In genomic region chr15:67098768-67099282, GRCh38 we compare ENCODE assay signal across 10 cellular contexts. TPM values are rescaled to one million over a fixed set of nuclear protein-coding genes. Genes with fewer than 3 reads are reported as not detected.
DNase-seq lines count a peak whose midpoint lies in the region; ATAC-seq and TF ChIP-seq lines count a peak whose summit lies in the region.
"Had no signal": no experiment of that assay in that cellular context is flagged by ENCODE, and none has a peak within 500 bp of the region (broad histone marks: within the 10 kb centered on the region; RNA-seq: fewer than 3 reads in every experiment).

No MANE protein-coding gene starts in this region.

- H3K36me3 Mint-ChIP-seq in activated CD8-positive, alpha-beta memory T cell treated with anti-CD3 and anti-CD28 coated beads, Interleukin-2, amount 10 ng/mL, durations not matched to agents 7 days and 5 days: peaks cover 45% of the 10 kb centered on the region

- H3K79me2 ChIP-seq in PC-3 (ENCODE audit: low read length): peaks cover 99% of the 10 kb centered on the region

- peaks cover 61% of the 10 kb centered on the region for H3K4me1 Mint-ChIP-seq in activated CD8-positive, alpha-beta memory T cell treated with anti-CD3 and anti-CD28 coated beads, Interleukin-2, amount 10 ng/mL, durations not matched to agents 7 days and 5 days

- H3K4me3 Mint-ChIP-seq in activated CD8-positive, alpha-beta memory T cell treated with anti-CD3 and anti-CD28 coated beads, Interleukin-2, amount 10 ng/mL, durations not matched to agents 7 days and 5 days: peak overlapping the region; percentile 48

- ATAC-seq in activated CD8-positive, alpha-beta memory T cell treated with anti-CD3 and anti-CD28 coated beads, Interleukin-2, amount 10 ng/mL, durations not matched to agents 7 days and 5 days: no peak
- peak; percentile 83 to 91 (median 90) for ATAC-seq in right lobe of liver
- no peak for ATAC-seq in activated CD4-positive, CD25-positive, alpha-beta regulatory T cell treated with anti-CD3 and anti-CD28 coated beads, Interleukin-2, amount 50 U/mL, for 24 hours
- no peak for ATAC-seq in PC-3

- TF ChIP-seq POLR2A in right lobe of liver (IDR thresholded peaks at IDR 0.05): no peak

- H3K4me1 ChIP-seq in ascending aorta: peaks cover 3 to 18% of the 10 kb centered on the region in 2 donors
- peaks cover 0 to 20% (median 8%) of the 10 kb centered on the region in 4 donors for H3K4me1 ChIP-seq in right lobe of liver
- peaks cover 0 to 25% (median 14%) of the 10 kb centered on the region in 4 donors for H3K4me1 ChIP-seq in tibial artery
- peaks cover 48% of the 10 kb centered on the region for H3K4me1 ChIP-seq in PC-3 (ENCODE audit: insufficient read depth, low read length)

- H3F3A ChIP-seq in PC-3 (ENCODE audit: low read length, unreplicated experiment): no peaks in the 10 kb centered on the region

- H3K4me2 ChIP-seq in PC-3 (ENCODE audit: low read length): no peak overlapping the region

- no peak for TF ChIP-seq CTCF in ascending aorta (IDR thresholded peaks at IDR 0.05)
- TF ChIP-seq CTCF in right lobe of liver (IDR thresholded peaks at IDR 0.05): no peak
- TF ChIP-seq CTCF in tibial artery (IDR thresholded peaks at IDR 0.05): no peak
- no peak for TF ChIP-seq CTCF in PC-3 (conservative IDR thresholded peaks at IDR 0.05; ENCODE audit: low read depth, low read length)

- H3K9me3 Mint-ChIP-seq in activated CD8-positive, alpha-beta memory T cell treated with anti-CD3 and anti-CD28 coated beads, Interleukin-2, amount 10 ng/mL, durations not matched to agents 7 days and 5 days (ENCODE audit: low read depth): no peaks in the 10 kb centered on the region

- no peak for DNase-seq in activated CD8-positive, alpha-beta memory T cell treated with anti-CD3 and anti-CD28 coated beads, Interleukin-2, amount 10 ng/mL, durations not matched to agents 7 days and 5 days
- DNase-seq in activated CD8-positive, alpha-beta memory T cell treated with anti-CD3 and anti-CD28 coated beads, Interleukin-2, amount 50 U/mL, for 4 hours: no peak
- DNase-seq in ascending aorta (ENCODE audit: low spot score in 2 of 2): no peak
- peak in 1 of 3 donors; percentile 61 for DNase-seq in right lobe of liver
- DNase-seq in tibial artery: no peak
- no peak for DNase-seq in NCI-H526 (lab: John Stamatoyannopoulos, UW)
- DNase-seq in PC-3: no peak
- DNase-seq: BE2C; effector CD8-positive, alpha-beta T cell had no signal

- H3K9me2 ChIP-seq in PC-3 (replicated peaks; ENCODE audit: low read length): no peaks in the 10 kb centered on the region

- no TSS peak for BruUV-seq in PC-3 (replicated peaks; lab: Mats Ljungman, UMichigan)

- intact Hi-C loops in ascending aorta (cut with DNase I) (no loop called here), right lobe of liver (cut with DNase I) (no loop called here), tibial artery (cut with DNase I; ENCODE audit: low total_unique reads) (no loop called here), PC-3 (cut with micrococcal nuclease) (no loop called here)

- 60% methylated on average over 1 of the region's 8 CpGs for WGBS in right lobe of liver (ENCODE audit: insufficient coverage, low coverage, low lambda C conversion rate, missing lambda C conversion rate)

- H3K27ac ChIP-seq in ascending aorta (peak overlapping the region; percentile 31 to 32), right lobe of liver (peak overlapping the region in 2 of 3 donors; percentile 47 to 49), tibial artery (peak overlapping the region; percentile 32 to 56), PC-3 (ENCODE audit: low read length) (no peak overlapping the region)

- no peaks in the 10 kb centered on the region for H3K9me3 ChIP-seq in ascending aorta
- no peaks in the 10 kb centered on the region for H3K9me3 ChIP-seq in right lobe of liver
- no peaks in the 10 kb centered on the region for H3K9me3 ChIP-seq in tibial artery
- no peaks in the 10 kb centered on the region for H3K9me3 ChIP-seq in PC-3 (ENCODE audit: low read length)
- H3K9me3 ChIP-seq: BE2C had no signal

- H3K27me3 Mint-ChIP-seq in activated CD8-positive, alpha-beta memory T cell treated with anti-CD3 and anti-CD28 coated beads, Interleukin-2, amount 10 ng/mL, durations not matched to agents 7 days and 5 days: no peaks in the 10 kb centered on the region

- H3K27ac Mint-ChIP-seq in activated CD8-positive, alpha-beta memory T cell treated with anti-CD3 and anti-CD28 coated beads, Interleukin-2, amount 10 ng/mL, durations not matched to agents 7 days and 5 days: peak overlapping the region; percentile 90

- H3K36me3 ChIP-seq in ascending aorta (peaks cover 3 to 6% of the 10 kb centered on the region in 2 donors), right lobe of liver (peaks cover 0 to 5% (median 0%) of the 10 kb centered on the region in 4 donors), tibial artery (peaks cover 0 to 20% (median under 1%) of the 10 kb centered on the region in 3 donors), PC-3 (ENCODE audit: low read depth, low read length) (peaks cover 60% of the 10 kb centered on the region)
- H3K36me3 ChIP-seq: BE2C had no signal

- H3K4me3 ChIP-seq in ascending aorta (peak overlapping the region in 1 of 2 donors; percentile 12), right lobe of liver (no peak overlapping the region), tibial artery (no peak overlapping the region), PC-3 (ENCODE audit: low read length) (no peak overlapping the region)

- H2AFZ ChIP-seq in PC-3 (ENCODE audit: low read length): no peak overlapping the region

- CTCF ChIA-PET in activated CD8-positive, alpha-beta memory T cell treated with anti-CD3 and anti-CD28 coated beads, Interleukin-2, amount 10 ng/mL, durations not matched to agents 7 days and 5 days (lab: Charles Lee): interaction anchor here (0.8 to 2.6 kb wide), 3 partner anchors 13 to 154 kb away, joined by 3 to 15 read pairs (median 4); no protein-coding TSS in a partner anchor
- CTCF ChIA-PET in PC-3 (lab: Charles Lee): no interaction called here

- H3K9ac ChIP-seq in PC-3 (ENCODE audit: low read length): no peak overlapping the region

- 0 out of 2 replicates have a peak, but pooled peaks cover 6% of the 10 kb centered on the region for H4K20me1 ChIP-seq in PC-3 (ENCODE audit: low read length)

- POLR2A ChIA-PET in PC-3 (lab: Charles Lee; ENCODE audit: unreplicated experiment): interaction anchor here (0.6 kb wide), 1 partner anchor 12 kb away, joined by 11 read pairs; no protein-coding TSS in a partner anchor

- H3K27me3 ChIP-seq in ascending aorta (no peaks in the 10 kb centered on the region), right lobe of liver (no peaks in the 10 kb centered on the region), tibial artery (no peaks in the 10 kb centered on the region), PC-3 (ENCODE audit: low read length) (no peaks in the 10 kb centered on the region)
- H3K27me3 ChIP-seq: BE2C had no signal

RNA-seq across cellular contexts. Expression of gene SMAD3, which starts 33.4 kb away (rescaled TPM):
- total RNA-seq in activated CD8-positive, alpha-beta memory T cell treated with anti-CD3 and anti-CD28 coated beads, Interleukin-2, amount 10 ng/mL, durations not matched to agents 7 days and 5 days: 10 to 100 TPM; 87.1 to 88.0 TPM
- total RNA-seq in ascending aorta (89.3 TPM), right lobe of liver (10 to 100 TPM in 5 of 6 experiments, 1 to 10 TPM in 1; 9.2 to 34.0 (median 14.4) TPM), PC-3 (2014; rRNA removed) (75.6 and 86.4 TPM in 2 replicates)

Comparison
In these comparisons a context has a peak if more than half of its experiments do, and no peak if none do; other contexts are left out.
1. ATAC-seq: peak in right lobe of liver (4 of 4); none in activated CD8-positive, alpha-beta memory T cell treated with anti-CD3 and anti-CD28 coated beads, Interleukin-2, amount 10 ng/mL, durations not matched to agents 7 days and 5 days (single experiment), activated CD4-positive, CD25-positive, alpha-beta regulatory T cell treated with anti-CD3 and anti-CD28 coated beads, Interleukin-2, amount 50 U/mL, for 24 hours (0 of 2) and PC-3 (single experiment).